Comparison of ENCODE assay signal across 21 cellular contexts in genomic region chr2:109646961-109647360, GRCh38. TPM values are rescaled to one million over a fixed set of nuclear protein-coding genes. Genes with fewer than 3 reads are reported as not detected.
"Had no signal": no experiment of that assay in that cellular context is flagged by ENCODE, and none has a peak within 500 bp of the region (broad histone marks: within the 10 kb centered on the region; RNA-seq: fewer than 3 reads in every experiment).

No MANE protein-coding gene starts in this region.

- H3K4me3 ChIP-seq: gastrocnemius medialis, left lung, stomach, upper lobe of right lung had no signal

- DNase-seq: activated B cell treated with CpG ODN at 0.5 μM for 24 hours; activated CD4-positive, alpha-beta memory T cell treated with anti-CD3 and anti-CD28 coated beads for 36 hours; activated CD4-positive, alpha-beta T cell treated with anti-CD3 and anti-CD28 coated beads for 4 hours; activated gamma-delta T cell treated with Interleukin-2 at 50 U/mL for 16 hours; activated T-cell treated with anti-CD3 and anti-CD28 coated beads for 4 hours; central memory CD4-positive, alpha-beta T cell; gastrocnemius medialis; head of caudate nucleus; kidney; left lung; nephron progenitor cell; nucleus accumbens; stimulated activated CD4-positive, alpha-beta T cell treated with anti-CD3 and anti-CD28 coated beads, Interleukin-15, amount 100 ng/mL, for 24 hours; stimulated activated CD4-positive, alpha-beta T cell treated with anti-CD3 and anti-CD28 coated beads, Interleukin-2, amount 100 ng/mL, for 48 hours; stomach; upper lobe of right lung had no signal

- H3K27ac ChIP-seq: gastrocnemius medialis, left lung, upper lobe of right lung had no signal

- H3K9me3 ChIP-seq: gastrocnemius medialis, left lung, stomach, upper lobe of right lung had no signal

- H3K27me3 Mint-ChIP-seq: progenitor cell of endocrine pancreas had no signal

- H3K27me3 ChIP-seq: gastrocnemius medialis, left lung, stomach, upper lobe of right lung had no signal

- H3K36me3 Mint-ChIP-seq: activated CD4-positive, alpha-beta memory T cell treated with anti-CD3 and anti-CD28 coated beads for 36 hours; brain had no signal

- H3K9me3 Mint-ChIP-seq: activated B cell treated with CpG ODN at 0.5 μM for 24 hours; activated CD4-positive, alpha-beta memory T cell treated with anti-CD3 and anti-CD28 coated beads for 36 hours; activated T-helper 1 cell treated with anti-CD3 and anti-CD28 coated beads, Interleukin-12 subunit alpha, Interleukin-12 subunit beta, Interleukin-2, Interleukin-4 antibody, amounts not matched to agents 30 ng/mL and 10 ng/mL and 1 ng/mL, durations not matched to agents 14 hours and 24 hours and 36 hours; nephron progenitor cell had no signal

- H3K4me1 Mint-ChIP-seq: activated B cell treated with CpG ODN at 0.5 μM for 24 hours had no signal

- H3K4me3 Mint-ChIP-seq: activated B cell treated with CpG ODN at 0.5 μM for 24 hours; activated CD4-positive, alpha-beta memory T cell treated with anti-CD3 and anti-CD28 coated beads for 36 hours; activated naive CD8-positive, alpha-beta T cell; activated T-helper 1 cell treated with anti-CD3 and anti-CD28 coated beads, Interleukin-12 subunit alpha, Interleukin-12 subunit beta, Interleukin-2, Interleukin-4 antibody, amounts not matched to agents 30 ng/mL and 10 ng/mL and 1 ng/mL, durations not matched to agents 14 hours and 24 hours and 36 hours; brain; nephron progenitor cell had no signal

- H3K36me3 ChIP-seq: gastrocnemius medialis, left lung, stomach, upper lobe of right lung had no signal

- ATAC-seq: gastrocnemius medialis, left lung had no signal

- H3K27ac Mint-ChIP-seq: activated B cell treated with CpG ODN at 0.5 μM for 24 hours; activated CD4-positive, alpha-beta memory T cell treated with anti-CD3 and anti-CD28 coated beads for 36 hours; activated naive CD8-positive, alpha-beta T cell; activated T-helper 1 cell treated with anti-CD3 and anti-CD28 coated beads, Interleukin-12 subunit alpha, Interleukin-12 subunit beta, Interleukin-2, Interleukin-4 antibody, amounts not matched to agents 30 ng/mL and 10 ng/mL and 1 ng/mL, durations not matched to agents 14 hours and 24 hours and 36 hours; nephron progenitor cell had no signal

- FAIRE-seq: endometrium, kidney had no signal

RNA-seq across cellular contexts. Expression of gene SOWAHC, which starts 32.8 kb away (rescaled TPM):
- total RNA-seq: activated B cell treated with CpG ODN at 0.5 μM for 24 hours had no signal
